Comparison of ENCODE assay signal across 20 cellular contexts in the genomic region with DNA sequence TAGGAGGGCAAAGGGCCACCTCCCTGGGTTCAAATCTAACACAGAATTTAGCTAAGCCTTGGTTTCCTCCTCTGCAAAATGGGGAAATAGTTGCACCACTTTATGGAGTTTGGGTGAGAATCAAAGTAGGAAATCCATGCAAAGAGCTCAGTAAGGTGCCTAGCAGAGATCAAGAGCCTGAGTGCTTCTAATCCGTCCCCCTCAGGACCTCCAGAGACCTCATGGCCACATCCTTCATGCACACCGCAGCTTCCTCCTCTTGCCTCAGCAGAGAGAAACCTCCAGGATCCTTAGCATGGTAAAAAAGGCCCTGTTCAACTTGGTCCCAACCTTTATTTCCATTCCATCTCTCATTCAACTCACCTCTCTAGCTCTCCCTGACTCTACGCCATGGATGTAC. TPM values are rescaled to one million over a fixed set of nuclear protein-coding genes. Genes with fewer than 3 reads are reported as not detected.
DNase-seq lines count a peak whose midpoint lies in the region; ATAC-seq and TF ChIP-seq lines count a peak whose summit lies in the region.
"Had no signal": no experiment of that assay in that cellular context is flagged by ENCODE, and none has a peak within 500 bp of the region (broad histone marks: within the 10 kb centered on the region; RNA-seq: fewer than 3 reads in every experiment).

No MANE protein-coding gene starts in this region.

- no peak overlapping the region for H3K4me3 Mint-ChIP-seq in activated CD8-positive, alpha-beta memory T cell treated with anti-CD3 and anti-CD28 coated beads, Interleukin-2, amount 10 ng/mL, durations not matched to agents 7 days and 5 days
- H3K4me3 Mint-ChIP-seq in glutamatergic neuron (ENCODE audit: unreplicated experiment): no peak overlapping the region
- H3K4me3 Mint-ChIP-seq: activated T-cell treated with anti-CD3 and anti-CD28 coated beads, Interleukin-2, amount 50 U/mL, for 4 hours; CD14-positive monocyte; memory B cell had no signal

- intact Hi-C loops in breast epithelium (cut with DNase I; ENCODE audit: low total_unique reads) (no loop called here), transverse colon (cut with DNase I; ENCODE audit: low total_unique reads) (loop anchor here (5.0 kb wide), 1 partner anchor 37 kb away; a partner anchor contains a TSS)

- no peak overlapping the region for H3K4me3 ChIP-seq in breast epithelium
- no peak overlapping the region for H3K4me3 ChIP-seq in muscle layer of colon (ENCODE audit: low read depth in 1 of 2, low read length in 2 of 2)
- no peak overlapping the region for H3K4me3 ChIP-seq in transverse colon
- H3K4me3 ChIP-seq: K562, Peyer's patch, tibial nerve had no signal

- H3K27me3 ChIP-seq in breast epithelium: no peaks in the 10 kb centered on the region
- no peaks in the 10 kb centered on the region for H3K27me3 ChIP-seq in muscle layer of colon (ENCODE audit: control insufficient read depth in 1 of 2, insufficient read depth in 2 of 2, low read length in 2 of 2)
- H3K27me3 ChIP-seq in transverse colon: no peaks in the 10 kb centered on the region
- H3K27me3 ChIP-seq: Peyer's patch, tibial nerve had no signal

- TF ChIP-seq CTCF in breast epithelium (IDR thresholded peaks at IDR 0.05) (no peak), transverse colon (IDR thresholded peaks at IDR 0.05) (no peak), glutamatergic neuron (IDR thresholded peaks at IDR 0.05; ENCODE audit: partially characterized antibody, unreplicated experiment) (no peak)

- H3K27ac ChIP-seq in breast epithelium (peak overlapping the region; percentile 80 to 88), muscle layer of colon (ENCODE audit: low read depth, low read length) (peak overlapping the region; percentile 67), transverse colon (peak overlapping the region; percentile 77 to 85 (median 78))

- H3K4me1 ChIP-seq in breast epithelium: peaks cover 8 to 10% of the 10 kb centered on the region in 2 donors
- peaks cover 93% of the 10 kb centered on the region for H3K4me1 ChIP-seq in muscle layer of colon (ENCODE audit: insufficient read depth, low read length)
- peaks cover 4 to 44% (median 14%) of the 10 kb centered on the region in 4 donors for H3K4me1 ChIP-seq in transverse colon

- in situ Hi-C loops in transverse colon (cut with MboI; ENCODE audit: low pct_ligation_motif_present in 1 of 4, low pct_unique_long_range_greater_than_20kb in 1 of 4, low sequenced_read_pairs in 3 of 4): no loop called here

- H3K27ac Mint-ChIP-seq in activated CD8-positive, alpha-beta memory T cell treated with anti-CD3 and anti-CD28 coated beads, Interleukin-2, amount 10 ng/mL, durations not matched to agents 7 days and 5 days: no peak overlapping the region
- no peak overlapping the region for H3K27ac Mint-ChIP-seq in glutamatergic neuron (ENCODE audit: unreplicated experiment)
- H3K27ac Mint-ChIP-seq: activated naive CD4-positive, alpha-beta T cell treated with anti-CD3 and anti-CD28 coated beads, Interleukin-2, amount 50 U/mL, for 72 hours; memory B cell had no signal

- H3K36me3 Mint-ChIP-seq in activated CD8-positive, alpha-beta memory T cell treated with anti-CD3 and anti-CD28 coated beads, Interleukin-2, amount 10 ng/mL, durations not matched to agents 7 days and 5 days: no peaks in the 10 kb centered on the region
- no peaks in the 10 kb centered on the region for H3K36me3 Mint-ChIP-seq in glutamatergic neuron (ENCODE audit: unreplicated experiment)
- H3K36me3 Mint-ChIP-seq: activated naive CD4-positive, alpha-beta T cell treated with anti-CD3 and anti-CD28 coated beads, Interleukin-2, amount 50 U/mL, for 72 hours; CD14-positive monocyte; memory B cell had no signal

- TF ChIP-seq POLR2A in breast epithelium (IDR thresholded peaks at IDR 0.05): no peak
- no peak for TF ChIP-seq POLR2A in transverse colon (IDR thresholded peaks at IDR 0.05)

- H3K9me3 ChIP-seq in breast epithelium: no peaks in the 10 kb centered on the region
- H3K9me3 ChIP-seq in muscle layer of colon (ENCODE audit: low read length): no peaks in the 10 kb centered on the region
- H3K9me3 ChIP-seq in transverse colon: no peaks in the 10 kb centered on the region
- H3K9me3 ChIP-seq: Peyer's patch, tibial nerve had no signal

- WGBS in transverse colon (ENCODE audit: low coverage in 1 of 2), 2 donors: 83% methylated on average over 2 to 3 of the region's 3 CpGs

- TF ChIP-seq EP300 in transverse colon (IDR thresholded peaks at IDR 0.05; ENCODE audit: low read depth): no peak

- H3K36me3 ChIP-seq in breast epithelium: no peaks in the 10 kb centered on the region
- no peaks in the 10 kb centered on the region for H3K36me3 ChIP-seq in muscle layer of colon (ENCODE audit: insufficient read depth, low read length)
- H3K36me3 ChIP-seq in transverse colon: no peaks in the 10 kb centered on the region
- H3K36me3 ChIP-seq: Peyer's patch, tibial nerve had no signal

- no peaks in the 10 kb centered on the region for H3K9me3 Mint-ChIP-seq in activated CD8-positive, alpha-beta memory T cell treated with anti-CD3 and anti-CD28 coated beads, Interleukin-2, amount 10 ng/mL, durations not matched to agents 7 days and 5 days (ENCODE audit: low read depth)
- H3K9me3 Mint-ChIP-seq in glutamatergic neuron (ENCODE audit: unreplicated experiment): peaks cover 8% of the 10 kb centered on the region
- H3K9me3 Mint-ChIP-seq: activated naive CD4-positive, alpha-beta T cell treated with anti-CD3 and anti-CD28 coated beads, Interleukin-2, amount 50 U/mL, for 72 hours; activated T-cell treated with anti-CD3 and anti-CD28 coated beads, Interleukin-2, amount 50 U/mL, for 4 hours; CD14-positive monocyte; memory B cell had no signal

- CTCF ChIA-PET in activated CD8-positive, alpha-beta memory T cell treated with anti-CD3 and anti-CD28 coated beads, Interleukin-2, amount 10 ng/mL, durations not matched to agents 7 days and 5 days (lab: Charles Lee): interaction anchor here (1.4 kb wide), 1 partner anchor 22 kb away, joined by 3 read pairs; no protein-coding TSS in a partner anchor

- peak overlapping the region; percentile 9 for H3K9ac ChIP-seq in muscle layer of colon (ENCODE audit: low read length)

- H3K4me1 Mint-ChIP-seq in activated CD8-positive, alpha-beta memory T cell treated with anti-CD3 and anti-CD28 coated beads, Interleukin-2, amount 10 ng/mL, durations not matched to agents 7 days and 5 days: peaks cover 13% of the 10 kb centered on the region
- H3K4me1 Mint-ChIP-seq in glutamatergic neuron (ENCODE audit: low read depth, unreplicated experiment): peaks cover 30% of the 10 kb centered on the region
- H3K4me1 Mint-ChIP-seq: memory B cell had no signal

- H3K27me3 Mint-ChIP-seq in activated CD8-positive, alpha-beta memory T cell treated with anti-CD3 and anti-CD28 coated beads, Interleukin-2, amount 10 ng/mL, durations not matched to agents 7 days and 5 days: peaks cover 17% of the 10 kb centered on the region
- peaks cover 10% of the 10 kb centered on the region for H3K27me3 Mint-ChIP-seq in glutamatergic neuron (ENCODE audit: unreplicated experiment)

- peak; percentile 47 for ATAC-seq in activated CD8-positive, alpha-beta memory T cell treated with anti-CD3 and anti-CD28 coated beads, Interleukin-2, amount 10 ng/mL, durations not matched to agents 7 days and 5 days
- no peak for ATAC-seq in GM21526 (IDR thresholded peaks at IDR 0.05; ENCODE audit: low FRiP score, unreplicated experiment)
- ATAC-seq: activated naive CD4-positive, alpha-beta T cell treated with anti-CD3 and anti-CD28 coated beads, Interleukin-2, amount 50 U/mL, for 72 hours; activated T-cell treated with anti-CD3 and anti-CD28 coated beads, Interleukin-2, amount 50 U/mL, for 4 hours; K562 had no signal

- DNase-seq in activated CD8-positive, alpha-beta memory T cell treated with anti-CD3 and anti-CD28 coated beads, Interleukin-2, amount 10 ng/mL, durations not matched to agents 7 days and 5 days: peak; percentile 48
- no peak for DNase-seq in activated CD8-positive, alpha-beta memory T cell treated with anti-CD3 and anti-CD28 coated beads for 24 hours
- DNase-seq in breast epithelium (ENCODE audit: low spot score in 2 of 2) (no peak), transverse colon (no peak), glutamatergic neuron (no peak)
- no peak for DNase-seq in stimulated activated CD4-positive, alpha-beta T cell treated with anti-CD3 and anti-CD28 coated beads, Interleukin-1b, Interleukin-23, amount 100 ng/mL, for 48 hours
- DNase-seq: activated CD4-positive, alpha-beta T cell treated with anti-CD3 and anti-CD28 coated beads, Interleukin-2, amount 50 U/mL, for 1 hour; activated T-cell treated with anti-CD3 and anti-CD28 coated beads, Interleukin-2, amount 50 U/mL, for 4 hours; effector memory CD4-positive, alpha-beta T cell; foreskin fibroblast; NCI-H1092; Peyer's patch; stimulated activated CD4-positive, alpha-beta T cell treated with anti-CD3 and anti-CD28 coated beads, Interleukin-4, amount 100 ng/mL, for 1 hour had no signal

RNA-seq across cellular contexts. Expression of a gene that starts 37.8 kb away (rescaled TPM):
- under 1 TPM; 0.26 to 0.67 TPM for total RNA-seq in activated CD8-positive, alpha-beta memory T cell treated with anti-CD3 and anti-CD28 coated beads, Interleukin-2, amount 10 ng/mL, durations not matched to agents 7 days and 5 days
- total RNA-seq in breast epithelium: 10 to 100 TPM; 28.2 to 61.8 (median 31.4) TPM
- total RNA-seq in transverse colon: 10 to 100 TPM in 3 of 4 donors, 1 to 10 TPM in 1; 9.6 to 40.0 (median 23.1) TPM
- 117 TPM for total RNA-seq in glutamatergic neuron (ENCODE audit: unreplicated experiment)

Comparison
In these comparisons a context has a peak if more than half of its experiments do, and no peak if none do; other contexts are left out.
1. RNA of a gene that starts 37.8 kb away (total RNA-seq): 117 TPM in glutamatergic neuron (single experiment), 9.6 to 40.0 TPM in transverse colon and 28.2 to 61.8 TPM in breast epithelium; 0.26 to 0.67 TPM in activated CD8-positive, alpha-beta memory T cell treated with anti-CD3 and anti-CD28 coated beads, Interleukin-2, amount 10 ng/mL, durations not matched to agents 7 days and 5 days; every median in the first group is over 4 times any median in the second.
2. Peak in every context shown above with its lines, with median percentiles within 50 percentile points of each other: H3K27ac ChIP-seq.